Comparison of ENCODE assay signal across 12 cellular contexts in genomic region chr4:16893141-16893571, GRCh38. TPM values are rescaled to one million over a fixed set of nuclear protein-coding genes. Genes with fewer than 3 reads are reported as not detected.
DNase-seq lines count a peak whose midpoint lies in the region; ATAC-seq and TF ChIP-seq lines count a peak whose summit lies in the region.
"Had no signal": no experiment of that assay in that cellular context is flagged by ENCODE, and none has a peak within 500 bp of the region (broad histone marks: within the 10 kb centered on the region; RNA-seq: fewer than 3 reads in every experiment).

No MANE protein-coding gene starts in this region.

- H3K4me1 ChIP-seq in iPS-18a (ENCODE audit: control insufficient read depth, low read depth, low read length) (peaks cover 69% of the 10 kb centered on the region), tibial nerve (peaks cover 0 to 38% (median 0%) of the 10 kb centered on the region in 4 donors), OCI-LY7 (ENCODE audit: insufficient read depth, low read length, poor library complexity, severe bottlenecking) (no peaks in the 10 kb centered on the region)

- H3K27me3 ChIP-seq in iPS-18a (ENCODE audit: control insufficient read depth, insufficient read depth, low read length) (no peaks in the 10 kb centered on the region), tibial nerve (no peaks in the 10 kb centered on the region), MG63 (no peaks in the 10 kb centered on the region)

- H3K4me3 ChIP-seq in iPS-18a (ENCODE audit: low read length) (peak overlapping the region; percentile 4), tibial nerve (peak overlapping the region in 1 of 4 donors; percentile 36), OCI-LY7 (ENCODE audit: low read depth, low read length, poor library complexity, severe bottlenecking) (no peak overlapping the region), MG63 (no peak overlapping the region)

- no peaks in the 10 kb centered on the region for H3K36me3 Mint-ChIP-seq in activated naive CD4-positive, alpha-beta T cell treated with anti-CD3 and anti-CD28 coated beads for 36 hours (ENCODE audit: low read depth)
- no peaks in the 10 kb centered on the region for H3K36me3 Mint-ChIP-seq in activated naive CD8-positive, alpha-beta T cell treated with anti-CD3 and anti-CD28 coated beads for 36 hours

- H3K9me2 ChIP-seq in OCI-LY7 (ENCODE audit: insufficient read depth, low read length) = no peaks in the 10 kb centered on the region

- no peaks in the 10 kb centered on the region for H3K9me3 Mint-ChIP-seq in activated naive CD4-positive, alpha-beta T cell treated with anti-CD3 and anti-CD28 coated beads for 36 hours
- H3K9me3 Mint-ChIP-seq in activated naive CD8-positive, alpha-beta T cell treated with anti-CD3 and anti-CD28 coated beads for 36 hours = no peaks in the 10 kb centered on the region

- no peaks in the 10 kb centered on the region for H3K36me3 ChIP-seq in iPS-18a (ENCODE audit: control insufficient read depth, low read depth, low read length)
- H3K36me3 ChIP-seq in tibial nerve = no peaks in the 10 kb centered on the region
- no peaks in the 10 kb centered on the region for H3K36me3 ChIP-seq in OCI-LY7 (ENCODE audit: insufficient read depth, low read length)
- H3K36me3 ChIP-seq in MG63 = peaks cover 26% of the 10 kb centered on the region

- BruUV-seq in OCI-LY7 (replicated peaks; lab: Mats Ljungman, UMichigan) = no TSS peak

- CTCF ChIA-PET in activated naive CD4-positive, alpha-beta T cell treated with anti-CD3 and anti-CD28 coated beads for 36 hours (lab: Charles Lee) = interaction anchor here (0.6 to 1.6 kb wide), 4 partner anchors 12 to 554 kb away, joined by 3 to 7 read pairs (median 6); no protein-coding TSS in a partner anchor
- CTCF ChIA-PET in OCI-LY7 (lab: Charles Lee; ENCODE audit: unreplicated experiment) = no interaction called here

- H4K20me1 ChIP-seq in OCI-LY7 (ENCODE audit: insufficient read depth, low read length) = no peaks in the 10 kb centered on the region

- no peak for TF ChIP-seq POLR2A in tibial nerve (IDR thresholded peaks at IDR 0.05)

- peaks cover 42% of the 10 kb centered on the region for H3K4me1 Mint-ChIP-seq in activated naive CD4-positive, alpha-beta T cell treated with anti-CD3 and anti-CD28 coated beads for 36 hours (ENCODE audit: low read depth)
- H3K4me1 Mint-ChIP-seq in activated naive CD8-positive, alpha-beta T cell treated with anti-CD3 and anti-CD28 coated beads for 36 hours = peaks cover 44% of the 10 kb centered on the region

- no peak for ATAC-seq in HG03521 (IDR thresholded peaks at IDR 0.05; ENCODE audit: unreplicated experiment)

- WGBS in tibial nerve, 2 donors = 6 to 10% methylated on average over 1 of the region's 1 CpG

- POLR2A ChIA-PET in OCI-LY7 (lab: Charles Lee) = interaction anchor here (0.6 to 0.7 kb wide), 2 partner anchors 112 to 1278 kb away, joined by 3 to 4 read pairs; no protein-coding TSS in a partner anchor

- H3K4me2 ChIP-seq in OCI-LY7 (ENCODE audit: low read length) = no peak overlapping the region

- H3K4me3 Mint-ChIP-seq in activated naive CD4-positive, alpha-beta T cell treated with anti-CD3 and anti-CD28 coated beads for 36 hours = peak overlapping the region; percentile 15
- H3K4me3 Mint-ChIP-seq in activated naive CD8-positive, alpha-beta T cell treated with anti-CD3 and anti-CD28 coated beads for 36 hours = peak overlapping the region; percentile 40

- H3K9me3 ChIP-seq in iPS-18a (ENCODE audit: control insufficient read depth, low read depth, low read length) = no peaks in the 10 kb centered on the region
- no peaks in the 10 kb centered on the region for H3K9me3 ChIP-seq in tibial nerve
- no peaks in the 10 kb centered on the region for H3K9me3 ChIP-seq in OCI-LY7 (ENCODE audit: low read length)
- H3K9me3 ChIP-seq in MG63 = no peaks in the 10 kb centered on the region

- H3K27ac ChIP-seq in iPS-18a (ENCODE audit: low read length) = peak overlapping the region; percentile 75
- H3K27ac ChIP-seq in tibial nerve = peak overlapping the region in 3 of 4 donors; percentile 7 to 72 (median 36)
- H3K27ac ChIP-seq in OCI-LY7 (ENCODE audit: low read depth, low read length, poor library complexity, severe bottlenecking) = no peak overlapping the region
- H3K27ac ChIP-seq: C4-2B had no signal

- H2AFZ ChIP-seq in OCI-LY7 (ENCODE audit: low read length) = no peak overlapping the region

- peak; percentile 53 for DNase-seq in activated naive CD4-positive, alpha-beta T cell treated with anti-CD3 and anti-CD28 coated beads for 36 hours
- no peak for DNase-seq in activated naive CD4-positive, alpha-beta T cell (lab: John Stamatoyannopoulos, UW)
- no peak for DNase-seq in activated naive CD8-positive, alpha-beta T cell treated with anti-CD3 and anti-CD28 coated beads for 36 hours
- DNase-seq in tibial nerve (ENCODE audit: low spot score in 2 of 2) = no peak
- no peak for DNase-seq in OCI-LY7 (ENCODE audit: low spot score)
- no peak for DNase-seq in MG63
- DNase-seq: cerebellar nuclear complex, islet precursor cell, NCI-H146 had no signal

- H3K79me2 ChIP-seq in OCI-LY7 (ENCODE audit: insufficient read depth, low read depth, low read length) = no peaks in the 10 kb centered on the region

- H3K27ac Mint-ChIP-seq in activated naive CD4-positive, alpha-beta T cell treated with anti-CD3 and anti-CD28 coated beads for 36 hours = peak overlapping the region; percentile 13
- H3K27ac Mint-ChIP-seq in activated naive CD8-positive, alpha-beta T cell treated with anti-CD3 and anti-CD28 coated beads for 36 hours = peak overlapping the region; percentile 67

- TF ChIP-seq EP300 in tibial nerve (IDR thresholded peaks at IDR 0.05) = no peak

- peak overlapping the region; percentile 57 for H3K9ac ChIP-seq in iPS-18a (ENCODE audit: low read length)

- intact Hi-C loops in activated naive CD4-positive, alpha-beta T cell treated with anti-CD3 and anti-CD28 coated beads for 36 hours (cut with micrococcal nuclease) = loop anchor here (1.0 kb wide), 2 partner anchors 23 to 443 kb away; no protein-coding TSS in a partner anchor
- intact Hi-C loops in OCI-LY7 (cut with micrococcal nuclease; ENCODE audit: unreplicated experiment) = no loop called here

- no peak for TF ChIP-seq CTCF in tibial nerve (IDR thresholded peaks at IDR 0.05)
- no peak for TF ChIP-seq CTCF in OCI-LY7 (conservative IDR thresholded peaks at IDR 0.05; ENCODE audit: low read length)

- peaks cover 2% of the 10 kb centered on the region for H3K27me3 Mint-ChIP-seq in activated naive CD4-positive, alpha-beta T cell treated with anti-CD3 and anti-CD28 coated beads for 36 hours (ENCODE audit: low read depth)
- H3K27me3 Mint-ChIP-seq in activated naive CD8-positive, alpha-beta T cell treated with anti-CD3 and anti-CD28 coated beads for 36 hours = peaks cover 23% of the 10 kb centered on the region

RNA-seq across cellular contexts. Expression of gene LDB2, which starts 5.3 kb away (rescaled TPM):
- total RNA-seq in activated naive CD4-positive, alpha-beta T cell treated with anti-CD3 and anti-CD28 coated beads for 36 hours = not detected
- total RNA-seq in activated naive CD8-positive, alpha-beta T cell treated with anti-CD3 and anti-CD28 coated beads for 36 hours = not detected
- total RNA-seq in tibial nerve (10 to 100 TPM; 26.4 to 62.7 (median 40.7) TPM), OCI-LY7 (2022) (not detected in 2 replicates)
- not detected in 2 replicates for total RNA-seq in OCI-LY7 (2014; rRNA removed; shearing (Covaris generic))
- 8.1 and 18.7 TPM in 2 replicates for total RNA-seq in MG63 (2014; rRNA removed; shearing (Covaris generic); ENCODE audit: low replicate concordance)
